19 cellular contexts compared by ENCODE assay signal in genomic region chr7:91826377-91826776, GRCh38. TPM values are rescaled to one million over a fixed set of nuclear protein-coding genes. Genes with fewer than 3 reads are reported as not detected.
A peak's percentile ranks its signal among the peaks of the same experiment; 100 is the strongest.
DNase-seq lines count a peak whose midpoint lies in the region; ATAC-seq lines count a peak whose summit lies in the region.
"Had no signal": no experiment of that assay in that cellular context is flagged by ENCODE, and none has a peak within 500 bp of the region (broad histone marks: within the 10 kb centered on the region; RNA-seq: fewer than 3 reads in every experiment).

No MANE protein-coding gene starts in this region.

- H3K4me1 ChIP-seq in GM23248 (ENCODE audit: insufficient read depth): no peaks in the 10 kb centered on the region
- H3K4me1 ChIP-seq: BE2C, Caco-2, neural progenitor cell, Peyer's patch had no signal

- no peak overlapping the region for H3K4me3 ChIP-seq in GM23248
- H3K4me3 ChIP-seq: neural progenitor cell, Peyer's patch had no signal

- H3K79me2 ChIP-seq in GM23248 (ENCODE audit: insufficient read depth): no peaks in the 10 kb centered on the region

- H2AFZ ChIP-seq in GM23248: no peak overlapping the region
- H2AFZ ChIP-seq: neural progenitor cell had no signal

- no peaks in the 10 kb centered on the region for H3K9me3 ChIP-seq in GM23248 (ENCODE audit: low read depth)
- H3K9me3 ChIP-seq: BE2C, Caco-2, Peyer's patch had no signal

- DNase-seq in GM23248 (peak; percentile 42), NCI-H1092 treated with DMSO at 0.1 percent for 48 hours (lab: John Stamatoyannopoulos, UW) (peak; percentile 50), dermis blood vessel endothelial cell (peak; percentile 5), renal cortical epithelial cell (ENCODE audit: low read depth) (peak; percentile 46), KBM-7 (no peak), NCI-H748 treated with DMSO at 0.1 percent for 48 hours (lab: John Stamatoyannopoulos, UW) (no peak)
- DNase-seq: activated CD4-positive, CD25-positive, alpha-beta regulatory T cell treated with anti-CD3 and anti-CD28 coated beads, Interleukin-2, amount 50 U/mL, for 72 hours; activated CD8-positive, alpha-beta memory T cell treated with anti-CD3 and anti-CD28 coated beads for 24 hours; activated naive CD8-positive, alpha-beta T cell treated with anti-CD3 and anti-CD28 coated beads, Interleukin-2, amount 10 ng/mL, durations not matched to agents 7 days and 5 days; BE2C; Caco-2; left cardiac atrium; Peyer's patch; small intestine; T1000 had no signal

- no peaks in the 10 kb centered on the region; the same call in 1 of the 2 replicates for H3K9me2 ChIP-seq in GM23248 (ENCODE audit: insufficient read depth)

- ATAC-seq in GM21515 (IDR thresholded peaks at IDR 0.05; ENCODE audit: unreplicated experiment) (no peak), HG03175 (IDR thresholded peaks at IDR 0.05; ENCODE audit: unreplicated experiment) (no peak)
- ATAC-seq: left cardiac atrium had no signal

- no peak overlapping the region for H3K9ac ChIP-seq in GM23248
- H3K9ac ChIP-seq: KMS-11, neural progenitor cell had no signal

- H3K27me3 ChIP-seq in GM23248 (replicated peaks; ENCODE audit: insufficient read depth): no peaks in the 10 kb centered on the region
- H3K27me3 ChIP-seq: BE2C, neural progenitor cell, Peyer's patch had no signal

- no peaks in the 10 kb centered on the region for H4K20me1 ChIP-seq in GM23248 (ENCODE audit: insufficient read depth)

- H3F3A ChIP-seq in GM23248 (ENCODE audit: insufficient read depth): no peaks in the 10 kb centered on the region

- H3K36me3 ChIP-seq in GM23248 (ENCODE audit: low read depth): no peaks in the 10 kb centered on the region
- H3K36me3 ChIP-seq: BE2C, neural progenitor cell, Peyer's patch had no signal

- no peak overlapping the region for H3K27ac ChIP-seq in GM23248
- H3K27ac ChIP-seq: KMS-11, neural progenitor cell, Peyer's patch had no signal

- H3K4me2 ChIP-seq in GM23248 (ENCODE audit: unreplicated experiment): no peak overlapping the region
- H3K4me2 ChIP-seq: KMS-11, neural progenitor cell had no signal

- in situ Hi-C loops in GM23248 (cut with MboI) (no loop called here), KBM-7 (cut with MboI; ENCODE audit: low pct_unique_long_range_greater_than_20kb, low sequenced_read_pairs) (no loop called here)

- WGBS in GM23248 (ENCODE audit: low coverage in 1 of 2, low lambda C conversion rate in 2 of 2, missing lambda C conversion rate in 2 of 2), 2 experiments: 95 to 100% methylated on average over 1 of the region's 1 CpG

RNA-seq across cellular contexts. Expression of gene MTERF1, which starts 54.1 kb away (rescaled TPM):
- 4.0 and 7.1 TPM in 2 replicates for total RNA-seq in GM23248 (2014; rRNA removed; shearing (Covaris generic))
- 9.2 and 9.7 TPM in 2 replicates for polyA plus RNA-seq in GM23248 (2016; fragmentation: Nextera tagmentation; extraction: Ambion mirVana)
- total RNA-seq in dermis blood vessel endothelial cell (10.9 and 15.4 TPM in 2 replicates), renal cortical epithelial cell (14.1 and 28.6 TPM in 2 replicates)

Comparison
In these comparisons a context has a peak if more than half of its experiments do, and no peak if none do; other contexts are left out.
1. DNase-seq: peak in GM23248 (single experiment), NCI-H1092 treated with DMSO at 0.1 percent for 48 hours (single experiment), dermis blood vessel endothelial cell (single experiment) and renal cortical epithelial cell (single experiment); none in KBM-7 (single experiment) and NCI-H748 treated with DMSO at 0.1 percent for 48 hours (single experiment).